11 cellular contexts compared by ENCODE assay signal in the genomic region with DNA sequence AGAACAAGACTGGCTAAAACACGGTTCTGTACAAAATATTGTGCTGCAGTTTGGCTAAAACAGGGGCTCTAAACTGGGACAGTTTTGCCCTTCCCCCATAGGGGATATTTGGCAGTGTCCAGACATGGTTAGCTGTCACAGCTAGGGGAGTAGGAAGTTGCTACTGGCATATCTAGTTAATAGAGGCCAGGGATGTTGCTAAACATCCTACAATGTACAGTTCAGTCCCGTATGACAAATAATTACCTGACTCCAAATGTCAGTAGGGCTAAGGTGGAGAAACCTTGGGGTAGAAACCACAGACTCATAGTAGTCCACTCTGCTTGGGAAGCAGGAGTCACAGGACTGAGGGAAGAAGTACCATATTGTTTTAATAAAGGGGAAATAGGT. TPM values are rescaled to one million over a fixed set of nuclear protein-coding genes. Genes with fewer than 3 reads are reported as not detected.
DNase-seq lines count a peak whose midpoint lies in the region; ATAC-seq and TF ChIP-seq lines count a peak whose summit lies in the region.
"Had no signal": no experiment of that assay in that cellular context is flagged by ENCODE, and none has a peak within 500 bp of the region (broad histone marks: within the 10 kb centered on the region; RNA-seq: fewer than 3 reads in every experiment).

No MANE protein-coding gene starts in this region.

- H3K27me3 ChIP-seq in testis: no peaks in the 10 kb centered on the region

- peaks cover 22% of the 10 kb centered on the region for H3K36me3 Mint-ChIP-seq in activated T-cell treated with anti-CD3 and anti-CD28 coated beads, Interleukin-2, amount 50 U/mL, for 24 hours (ENCODE audit: low read depth)

- no peak overlapping the region for H3K4me3 ChIP-seq in epithelial cell of esophagus (ENCODE audit: low read length)
- H3K4me3 ChIP-seq in mucosa of descending colon: no peak overlapping the region
- H3K4me3 ChIP-seq in testis: no peak overlapping the region

- peaks cover 47% of the 10 kb centered on the region for H3K4me1 Mint-ChIP-seq in activated T-cell treated with anti-CD3 and anti-CD28 coated beads, Interleukin-2, amount 50 U/mL, for 24 hours (ENCODE audit: low read depth)

- no peaks in the 10 kb centered on the region for H3K27me3 Mint-ChIP-seq in activated T-cell treated with anti-CD3 and anti-CD28 coated beads, Interleukin-2, amount 50 U/mL, for 24 hours
- H3K27me3 Mint-ChIP-seq: central memory CD8-positive, alpha-beta T cell had no signal

- no peak for TF ChIP-seq POLR2A in testis (IDR thresholded peaks at IDR 0.05)

- no peak overlapping the region for H3K27ac Mint-ChIP-seq in activated T-cell treated with anti-CD3 and anti-CD28 coated beads, Interleukin-2, amount 50 U/mL, for 24 hours
- H3K27ac Mint-ChIP-seq: T-helper 1 cell treated with Interleukin-12 subunit alpha and Interleukin-12 subunit beta and Interleukin-4 antibody, amounts not matched to agents 30 μg/mL and 1 μg/mL, for 36 hours had no signal

- no peak overlapping the region for H3K4me3 Mint-ChIP-seq in activated T-cell treated with anti-CD3 and anti-CD28 coated beads, Interleukin-2, amount 50 U/mL, for 24 hours
- H3K4me3 Mint-ChIP-seq: central memory CD8-positive, alpha-beta T cell; T-helper 1 cell treated with Interleukin-12 subunit alpha and Interleukin-12 subunit beta and Interleukin-4 antibody, amounts not matched to agents 30 μg/mL and 1 μg/mL, for 36 hours had no signal

- 48 to 63% methylated on average over 2 of the region's 2 CpGs for WGBS in testis, 2 donors

- no peaks in the 10 kb centered on the region for H3K9me3 Mint-ChIP-seq in activated T-cell treated with anti-CD3 and anti-CD28 coated beads, Interleukin-2, amount 50 U/mL, for 24 hours
- H3K9me3 Mint-ChIP-seq: central memory CD8-positive, alpha-beta T cell; T-helper 1 cell treated with Interleukin-12 subunit alpha and Interleukin-12 subunit beta and Interleukin-4 antibody, amounts not matched to agents 30 μg/mL and 1 μg/mL, for 36 hours had no signal

- intact Hi-C loops in mucosa of descending colon (cut with DNase I, micrococcal nuclease) (no loop called here), testis (cut with DNase I; ENCODE audit: low total_unique reads) (no loop called here)

- DNase-seq in SKM-1 treated with dmso at 0.1 percent for 144 hours (lab: John Stamatoyannopoulos, UW; ENCODE audit: unreplicated experiment) (peak; percentile 31), epithelial cell of esophagus (ENCODE audit: low read depth) (peak; percentile 34), mucosa of descending colon (no peak), testis (no peak), NCI-H2171 treated with DMSO at 0.1 percent for 48 hours (lab: John Stamatoyannopoulos, UW) (no peak)
- no peak for DNase-seq in activated T-cell treated with anti-CD3 and anti-CD28 coated beads, Interleukin-2, amount 50 U/mL, for 24 hours
- DNase-seq: NCI-H446 had no signal

- ATAC-seq in mucosa of descending colon: peak; percentile 25
- ATAC-seq in HG02884 (IDR thresholded peaks at IDR 0.05; ENCODE audit: unreplicated experiment): no peak
- ATAC-seq in HG03378 (IDR thresholded peaks at IDR 0.05; ENCODE audit: unreplicated experiment): no peak

- H3K36me3 ChIP-seq in mucosa of descending colon (ENCODE audit: low read depth) (no peaks in the 10 kb centered on the region), testis (ENCODE audit: low read depth, missing control alignments) (no peaks in the 10 kb centered on the region)

- H3K27ac ChIP-seq in testis: peak overlapping the region; percentile 75 to 91

- H3K4me1 ChIP-seq in mucosa of descending colon (ENCODE audit: low read depth): peaks cover 5% of the 10 kb centered on the region
- peaks cover 71% of the 10 kb centered on the region for H3K4me1 ChIP-seq in testis

- TF ChIP-seq CTCF in epithelial cell of esophagus (IDR thresholded peaks at IDR 0.05; ENCODE audit: insufficient read depth, low read depth, low read length, missing control alignments): no peak
- TF ChIP-seq CTCF in mucosa of descending colon (IDR thresholded peaks at IDR 0.05): no peak
- TF ChIP-seq CTCF in testis (IDR thresholded peaks at IDR 0.05): no peak

- no peaks in the 10 kb centered on the region for H3K9me3 ChIP-seq in mucosa of descending colon
- H3K9me3 ChIP-seq in testis: no peaks in the 10 kb centered on the region

RNA-seq across cellular contexts. Expression of a gene that starts 39.8 kb away (rescaled TPM):
- total RNA-seq in mucosa of descending colon (10 to 100 TPM; 38.9 to 61.3 (median 51.0) TPM), testis (100 to 1,000 TPM; 113 to 165 TPM)
- 72.4 TPM for polyA plus RNA-seq in testis (ENCODE audit: insufficient read depth, low read depth, low replicate concordance)

RNA-seq across cellular contexts. Expression of a gene that starts 53.7 kb away (rescaled TPM):
- total RNA-seq in mucosa of descending colon: under 1 TPM in 1 of 3 donors, not detected in 2; 0.96 TPM
- 10 to 100 TPM; 12.1 to 15.1 TPM for total RNA-seq in testis
- polyA plus RNA-seq in testis (ENCODE audit: insufficient read depth, low read depth, low replicate concordance): 146 TPM

Comparison
In these comparisons a context has a peak if more than half of its experiments do, and no peak if none do; other contexts are left out.
1. DNase-seq: peak in SKM-1 treated with dmso at 0.1 percent for 144 hours (single experiment) and epithelial cell of esophagus (single experiment); none in mucosa of descending colon (0 of 3), testis (single experiment), NCI-H2171 treated with DMSO at 0.1 percent for 48 hours (single experiment) and activated T-cell treated with anti-CD3 and anti-CD28 coated beads, Interleukin-2, amount 50 U/mL, for 24 hours (single experiment).
2. RNA of a gene that starts 53.7 kb away (total RNA-seq): 12.1 to 15.1 TPM in testis; 0.96 TPM in mucosa of descending colon; every median in the first group is over 4 times any median in the second.